ENCODE assay signal across 9 cellular contexts in genomic region chr13:113514844-113515243, GRCh38.
"Had no signal": no experiment of that assay in that cellular context is flagged by ENCODE, and none has a peak within 500 bp of the region (broad histone marks: within the 10 kb centered on the region; RNA-seq: fewer than 3 reads in every experiment).

No MANE protein-coding gene starts in this region.

- H3K4me1 ChIP-seq: HAP-1 had no signal

- DNase-seq: GM23248, GOT3, H7, H9, HCEC 1CT, HFFc6 had no signal

- H3K4me3 ChIP-seq: GM23248, GM23338, HAP-1 had no signal

- H3K9me3 Mint-ChIP-seq: GM23338, H9, HFFc6 had no signal

- H3K4me2 ChIP-seq: GM23338 had no signal

- H3K9me3 ChIP-seq: HAP-1 had no signal

- H3K4me3 Mint-ChIP-seq: GM23338, H9, HFFc6 had no signal

- H3K4me1 Mint-ChIP-seq: GM23338, H9 had no signal

- H2AFZ ChIP-seq: GM23248, GM23338 had no signal

- H3K27ac ChIP-seq: GM23248 had no signal

- H3K27ac Mint-ChIP-seq: GM23338, H9, HFFc6 had no signal

- ATAC-seq: GM23338, HCT116 had no signal

- H3K9ac ChIP-seq: GM23248 had no signal
